18 cellular contexts compared by ENCODE assay signal in genomic region chr7:109062798-109063197, GRCh38.
"Had no signal": no experiment of that assay in that cellular context is flagged by ENCODE, and none has a peak within 500 bp of the region (broad histone marks: within the 10 kb centered on the region; RNA-seq: fewer than 3 reads in every experiment).

No MANE protein-coding gene starts in this region.

- ATAC-seq: foreskin keratinocyte, gastroesophageal sphincter, heart left ventricle, left cardiac atrium, left lung, left ventricle myocardium superior, lower lobe of right lung, mucosa of descending colon had no signal

- H3K36me3 ChIP-seq: colonic mucosa, esophagus muscularis mucosa, gastroesophageal sphincter, heart left ventricle, left lung, lower lobe of right lung had no signal

- H3K9me3 ChIP-seq: colonic mucosa, esophagus muscularis mucosa, gastroesophageal sphincter, heart left ventricle, left lung, lower lobe of right lung had no signal

- H3K27me3 ChIP-seq: colonic mucosa, esophagus muscularis mucosa, foreskin keratinocyte, gastroesophageal sphincter, heart left ventricle, hepatocyte, left lung had no signal

- H3K36me3 Mint-ChIP-seq: mesothelial cell of epicardium, naive B cell had no signal

- H3K27me3 Mint-ChIP-seq: dendritic cell treated with granulocyte-macrophage colony-stimulating factor and Interleukin-4, amounts not matched to agents 40 ng/mL and 50 ng/mL, for 4 days; naive B cell had no signal

- DNase-seq: colonic mucosa; cortex of kidney; effector memory CD4-positive, alpha-beta T cell; foreskin keratinocyte; heart left ventricle; hypothalamus; left cardiac atrium; left lung; left ventricle myocardium superior; lower lobe of right lung; mesenchymal stem cell; mucosa of descending colon; naive B cell had no signal

- H3K4me2 ChIP-seq: hepatocyte had no signal

- H2AFZ ChIP-seq: hepatocyte had no signal

- H3K27ac ChIP-seq: colonic mucosa, esophagus muscularis mucosa, foreskin keratinocyte, gastroesophageal sphincter, heart left ventricle, hepatocyte, left lung, lower lobe of right lung had no signal

- H3K4me3 ChIP-seq: colonic mucosa, esophagus muscularis mucosa, gastroesophageal sphincter, heart left ventricle, hepatocyte, left lung, lower lobe of right lung, mucosa of descending colon had no signal

- H3K27ac Mint-ChIP-seq: dendritic cell treated with granulocyte-macrophage colony-stimulating factor and Interleukin-4, amounts not matched to agents 40 ng/mL and 50 ng/mL, for 4 days; mesothelial cell of epicardium; naive B cell had no signal

- H3K4me1 ChIP-seq: colonic mucosa, esophagus muscularis mucosa, foreskin keratinocyte, gastroesophageal sphincter, heart left ventricle, left lung, lower lobe of right lung had no signal

- H3K79me2 ChIP-seq: hepatocyte had no signal

- H3K4me3 Mint-ChIP-seq: dendritic cell treated with granulocyte-macrophage colony-stimulating factor and Interleukin-4, amounts not matched to agents 40 ng/mL and 50 ng/mL, for 4 days; mesothelial cell of epicardium; naive B cell had no signal

- H3K9me3 Mint-ChIP-seq: mesothelial cell of epicardium had no signal

- H3K4me1 Mint-ChIP-seq: mesothelial cell of epicardium, naive B cell had no signal
